Comparison of ENCODE assay signal across 1 cellular context in genomic region chr3:159787191-159787590, GRCh38.
TF ChIP-seq lines count a peak whose summit lies in the region.

No MANE protein-coding gene starts in this region.

TF ChIP-seq in HEK293, 187 proteins besides CTCF, POLR2A, EP300 and RAD21 (continued from another document):
- TF ChIP-seq REST (tag by site-specific recombination; IDR thresholded peaks at IDR 0.05) (no peak), ZNF473 (tag by site-specific recombination; IDR thresholded peaks at IDR 0.05) (no peak), ZNF394 (tag by site-specific recombination; IDR thresholded peaks at IDR 0.05; ENCODE audit: borderline replicate concordance) (no peak), SALL2 (tag by site-specific recombination; IDR thresholded peaks at IDR 0.05; ENCODE audit: borderline replicate concordance) (no peak), MYNN (tag by site-specific recombination; IDR thresholded peaks at IDR 0.05; ENCODE audit: borderline replicate concordance) (no peak), ZSCAN30 (tag by site-specific recombination; IDR thresholded peaks at IDR 0.05) (no peak), MEIS1 (CRISPR knock-in tag; IDR thresholded peaks at IDR 0.05; ENCODE audit: borderline replicate concordance) (no peak), ZNF692 (tag by site-specific recombination; IDR thresholded peaks at IDR 0.05) (no peak)
TF ChIP-seq in HEK293: peak in this region for 7.
